In genomic region chr2:85583667-85584353, GRCh38 we compare ENCODE assay signal across 8 cellular contexts. TPM values are rescaled to one million over a fixed set of nuclear protein-coding genes. Genes with fewer than 3 reads are reported as not detected.
DNase-seq lines count a peak whose midpoint lies in the region; ATAC-seq and TF ChIP-seq lines count a peak whose summit lies in the region.

No MANE protein-coding gene starts in this region.

- 20 to 66% (median 23%) methylated on average over 5 to 16 of the region's 16 CpGs for WGBS in adrenal gland, 4 donors
- WGBS in mesodermal cell (ENCODE audit: insufficient coverage in 2 of 2), 2 experiments, result 77 to 79% methylated on average over 13 to 15 of the region's 16 CpGs

- no peak for TF ChIP-seq CTCF in GM12865 (IDR thresholded peaks at IDR 0.05; ENCODE audit: insufficient read depth, low read depth, low read length, missing control alignments)
- no peak for TF ChIP-seq CTCF in adrenal gland (IDR thresholded peaks at IDR 0.05)
- TF ChIP-seq CTCF in OCI-LY7 (conservative IDR thresholded peaks at IDR 0.05; ENCODE audit: low read length), result no peak

- H3K27me3 ChIP-seq in adrenal gland, result no peaks in the 10 kb centered on the region

- TF ChIP-seq POLR2A in adrenal gland (IDR thresholded peaks at IDR 0.05), result no peak

- H2AFZ ChIP-seq in OCI-LY7 (ENCODE audit: low read length), result no peak overlapping the region

- H3K36me3 ChIP-seq in adrenal gland (replicated peaks in 1 of 2) (no peaks in the 10 kb centered on the region), mesodermal cell (ENCODE audit: control insufficient read depth, insufficient read depth, low read length) (no peaks in the 10 kb centered on the region), OCI-LY7 (ENCODE audit: insufficient read depth, low read length) (peaks cover 49% of the 10 kb centered on the region)

- H3K4me1 ChIP-seq in adrenal gland (replicated peaks in 1 of 2) (peaks cover 24 to 50% of the 10 kb centered on the region in 2 donors), mesodermal cell (ENCODE audit: control insufficient read depth, insufficient read depth, low read length, poor library complexity, severe bottlenecking) (peaks cover 44% of the 10 kb centered on the region), OCI-LY7 (ENCODE audit: insufficient read depth, low read length, poor library complexity, severe bottlenecking) (peaks cover 27% of the 10 kb centered on the region)

- peaks cover 16% of the 10 kb centered on the region; the same call in 1 of the 2 replicates for H3K79me2 ChIP-seq in OCI-LY7 (ENCODE audit: insufficient read depth, low read depth, low read length)

- intact Hi-C loops in adrenal gland (cut with DNase I) (no loop called here), OCI-LY7 (cut with micrococcal nuclease; ENCODE audit: unreplicated experiment) (no loop called here)

- H4K20me1 ChIP-seq in OCI-LY7 (ENCODE audit: insufficient read depth, low read length), result no peaks in the 10 kb centered on the region

- peak overlapping the region; percentile 60 for H3K4me3 ChIP-seq in GM12865 (ENCODE audit: low read depth, low read length)
- peak overlapping the region in 2 of 4 donors; percentile 31 to 78 for H3K4me3 ChIP-seq in adrenal gland
- peak overlapping the region; percentile 23 for H3K4me3 ChIP-seq in mesodermal cell (ENCODE audit: extremely low read depth, insufficient read depth, low read length, poor library complexity, severe bottlenecking)
- no peak overlapping the region for H3K4me3 ChIP-seq in OCI-LY7 (ENCODE audit: low read depth, low read length, poor library complexity, severe bottlenecking)

- no TSS peak for BruUV-seq in OCI-LY7 (replicated peaks; lab: Mats Ljungman, UMichigan)

- peak; percentile 74 for DNase-seq in GM12865 (ENCODE audit: low read depth)
- DNase-seq in adrenal gland, result no peak
- DNase-seq in OCI-LY7 (ENCODE audit: low spot score), result no peak
- DNase-seq in AG20443 (ENCODE audit: low spot score), result no peak
- no peak for DNase-seq in DMS 273 (lab: John Stamatoyannopoulos, UW; ENCODE audit: unreplicated experiment)
- DNase-seq in NCI-H1092 (lab: John Stamatoyannopoulos, UW), result no peak

- peak; percentile 53 for ATAC-seq in HG02870 (IDR thresholded peaks at IDR 0.05; ENCODE audit: unreplicated experiment)

- no peak overlapping the region for H3K4me2 ChIP-seq in OCI-LY7 (ENCODE audit: low read length)

- H3K9me2 ChIP-seq in OCI-LY7 (ENCODE audit: insufficient read depth, low read length), result no peaks in the 10 kb centered on the region

- CTCF ChIA-PET in OCI-LY7 (lab: Charles Lee; ENCODE audit: unreplicated experiment), result no interaction called here

- H3K27ac ChIP-seq in adrenal gland (peak overlapping the region in 4 of 5 donors; percentile 88 to 95 (median 92)), mesodermal cell (ENCODE audit: low read depth, low read length, severe bottlenecking) (no peak overlapping the region), OCI-LY7 (ENCODE audit: low read depth, low read length, poor library complexity, severe bottlenecking) (no peak overlapping the region)

- H3K9me3 ChIP-seq in adrenal gland (replicated peaks in 1 of 3), result no peaks in the 10 kb centered on the region
- H3K9me3 ChIP-seq in mesodermal cell (ENCODE audit: control insufficient read depth, low read length), result no peaks in the 10 kb centered on the region
- H3K9me3 ChIP-seq in OCI-LY7 (ENCODE audit: low read length), result no peaks in the 10 kb centered on the region

- POLR2A ChIA-PET in OCI-LY7 (lab: Charles Lee), result interaction anchor here (0.8 kb wide), 1 partner anchor 13 kb away, joined by 3 read pairs; no protein-coding TSS in a partner anchor

RNA-seq across cellular contexts. Expression of gene VAMP5, which starts 0.4 kb away (rescaled TPM):
- total RNA-seq in adrenal gland (100 to 1,000 TPM in 2 of 8 donors, 10 to 100 TPM in 6; 34.1 to 122 (median 78.3) TPM), OCI-LY7 (2022) (3.8 and 3.9 TPM in 2 replicates)
- 100 to 1,000 TPM in 2 of 3 donors, 10 to 100 TPM in 1; 37.7 to 130 (median 118) TPM for polyA plus RNA-seq in adrenal gland
- 34.5 TPM for polyA plus RNA-seq in mesodermal cell (2013, experiment 1 of 2)
- polyA plus RNA-seq in mesodermal cell (2013, experiment 2 of 2), result 25.4 TPM
- 0.54 and 3.0 TPM in 2 replicates for total RNA-seq in OCI-LY7 (2014; rRNA removed; shearing (Covaris generic))

RNA-seq across cellular contexts. Expression of gene VAMP8, which starts 6.4 kb away (rescaled TPM):
- total RNA-seq in adrenal gland, result 10 to 100 TPM in 7 of 8 donors, 1 to 10 TPM in 1; 8.3 to 68.9 (median 46.1) TPM
- 100 to 1,000 TPM in 1 of 3 donors, 10 to 100 TPM in 2; 47.2 to 108 (median 51.5) TPM for polyA plus RNA-seq in adrenal gland
- polyA plus RNA-seq in mesodermal cell (2013, experiment 1 of 2), result 30.9 TPM
- polyA plus RNA-seq in mesodermal cell (2013, experiment 2 of 2), result 23.9 TPM
- total RNA-seq in OCI-LY7 (2014; rRNA removed; shearing (Covaris generic)), result 112 and 156 TPM in 2 replicates
- total RNA-seq in OCI-LY7 (2022), result 152 and 160 TPM in 2 replicates

RNA-seq across cellular contexts. Expression of gene RNF181, which starts 11.7 kb away (rescaled TPM):
- 100 to 1,000 TPM in 7 of 8 donors, 10 to 100 TPM in 1; 93.8 to 199 (median 172) TPM for total RNA-seq in adrenal gland
- polyA plus RNA-seq in adrenal gland, result 100 to 1,000 TPM; 130 to 295 (median 214) TPM
- 178 TPM for polyA plus RNA-seq in mesodermal cell (2013, experiment 1 of 2)
- 144 TPM for polyA plus RNA-seq in mesodermal cell (2013, experiment 2 of 2)
- 98.4 and 179 TPM in 2 replicates for total RNA-seq in OCI-LY7 (2014; rRNA removed; shearing (Covaris generic))
- total RNA-seq in OCI-LY7 (2022), result 95.1 and 97.8 TPM in 2 replicates

RNA-seq across cellular contexts. Expression of gene TMEM150A, which starts 18.7 kb away (rescaled TPM):
- 10 to 100 TPM; 16.0 to 31.2 (median 22.6) TPM for total RNA-seq in adrenal gland
- 10 to 100 TPM; 11.6 to 79.1 (median 61.4) TPM for polyA plus RNA-seq in adrenal gland
- polyA plus RNA-seq in mesodermal cell (2013, experiment 1 of 2), result 17.4 TPM
- 12.8 TPM for polyA plus RNA-seq in mesodermal cell (2013, experiment 2 of 2)
- total RNA-seq in OCI-LY7 (2014; rRNA removed; shearing (Covaris generic)), result 0.92 TPM in 1 of 2 replicates, not detected in the other
- 0.74 and 1.1 TPM in 2 replicates for total RNA-seq in OCI-LY7 (2022)

RNA-seq across cellular contexts. Expression of gene GGCX, which starts 22.5 kb away (rescaled TPM):
- total RNA-seq in adrenal gland (10 to 100 TPM; 24.8 to 85.2 (median 51.1) TPM), OCI-LY7 (2022) (32.5 and 32.8 TPM in 2 replicates)
- 10 to 100 TPM; 14.9 to 28.4 (median 19.2) TPM for polyA plus RNA-seq in adrenal gland
- 51.1 TPM for polyA plus RNA-seq in mesodermal cell (2013, experiment 1 of 2)
- 39.2 TPM for polyA plus RNA-seq in mesodermal cell (2013, experiment 2 of 2)
- total RNA-seq in OCI-LY7 (2014; rRNA removed; shearing (Covaris generic)), result 16.5 and 33.3 TPM in 2 replicates

Comparison
In these comparisons a context has a peak if more than half of its experiments do, and no peak if none do; other contexts are left out.
1. H3K27ac ChIP-seq: peak in adrenal gland (4 of 5); none in mesodermal cell (single experiment) and OCI-LY7 (single experiment).
2. RNA of gene VAMP5, which starts 0.4 kb away (total RNA-seq): 34.1 to 122 TPM in adrenal gland; 0.54 to 3.9 TPM in OCI-LY7; every median in the first group is over 4 times any median in the second.